In the genomic region with DNA sequence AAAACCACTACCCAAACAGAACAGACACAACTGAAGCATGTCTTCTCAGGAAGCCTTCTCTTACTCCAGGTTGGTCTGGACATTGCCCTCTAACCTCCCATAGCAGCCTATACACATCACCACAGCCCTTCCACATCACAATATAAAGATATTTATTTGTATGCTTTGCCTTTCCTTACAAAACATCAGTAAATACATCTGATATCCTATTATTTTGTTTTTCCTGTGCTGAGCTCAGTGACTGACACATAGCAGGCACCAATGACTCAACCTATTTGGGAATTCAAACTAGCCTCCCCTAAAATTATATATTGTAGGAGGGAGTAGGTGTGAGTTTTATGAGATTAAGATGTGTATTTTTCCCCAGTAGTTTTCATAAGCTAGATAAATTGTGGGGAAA, we compare ENCODE assay signal across 25 cellular contexts. TPM values are rescaled to one million over a fixed set of nuclear protein-coding genes. Genes with fewer than 3 reads are reported as not detected.
DNase-seq lines count a peak whose midpoint lies in the region; ATAC-seq and TF ChIP-seq lines count a peak whose summit lies in the region.
"Had no signal": no experiment of that assay in that cellular context is flagged by ENCODE, and none has a peak within 500 bp of the region (broad histone marks: within the 10 kb centered on the region; RNA-seq: fewer than 3 reads in every experiment).

No MANE protein-coding gene starts in this region.

- H3K27ac ChIP-seq in IMR-90 (ENCODE audit: insufficient read depth, low read length) (no peak overlapping the region), caudate nucleus (ENCODE audit: low read depth, low read length) (peak overlapping the region; percentile 61), stomach smooth muscle (ENCODE audit: low read length) (peak overlapping the region; percentile 20)
- H3K27ac ChIP-seq: C4-2B, VCaP had no signal

- no peak overlapping the region for H2AK5ac ChIP-seq in IMR-90 (ENCODE audit: low read depth, low read length)

- H3K79me1 ChIP-seq in IMR-90 (ENCODE audit: low read depth in 1 of 2, low read length in 2 of 2): no peaks in the 10 kb centered on the region

- H3K9me1 ChIP-seq in IMR-90 (ENCODE audit: insufficient read depth, low read length): no peaks in the 10 kb centered on the region

- TF ChIP-seq POLR2A in IMR-90 (IDR thresholded peaks at IDR 0.05; ENCODE audit: low read depth, low read length): no peak

- no peak overlapping the region for H4K91ac ChIP-seq in IMR-90 (ENCODE audit: insufficient read depth, low read depth, low read length)

- no peaks in the 10 kb centered on the region for H3K36me3 ChIP-seq in IMR-90 (ENCODE audit: control insufficient read depth, insufficient read depth, low read length)
- H3K36me3 ChIP-seq in stomach smooth muscle (ENCODE audit: control insufficient read depth in 2 of 2, insufficient read depth in 2 of 2, low read length in 2 of 2): no peaks in the 10 kb centered on the region
- H3K36me3 ChIP-seq: MG63, Peyer's patch had no signal

- no peak overlapping the region for H2AK9ac ChIP-seq in IMR-90 (replicated peaks; ENCODE audit: low read depth, low read length, poor library complexity)

- H3K4me3 Mint-ChIP-seq in mesothelial cell of epicardium: no peak overlapping the region
- no peak overlapping the region for H3K4me3 Mint-ChIP-seq in activated T-helper 1 cell treated with anti-CD3 and anti-CD28 coated beads, Interleukin-12 subunit alpha, Interleukin-12 subunit beta, Interleukin-2, Interleukin-4 antibody, amounts not matched to agents 30 ng/mL and 10 ng/mL and 1 ng/mL, durations not matched to agents 14 hours and 24 hours and 36 hours
- H3K4me3 Mint-ChIP-seq: activated CD4-positive, alpha-beta T cell treated with anti-CD3 and anti-CD28 coated beads, Interleukin-2, amount 10 ng/mL, durations not matched to agents 7 days and 5 days; neural crest cell had no signal

- peak overlapping the region; percentile 92 for H3K27ac Mint-ChIP-seq in mesothelial cell of epicardium
- no peak overlapping the region for H3K27ac Mint-ChIP-seq in activated T-helper 1 cell treated with anti-CD3 and anti-CD28 coated beads, Interleukin-12 subunit alpha, Interleukin-12 subunit beta, Interleukin-2, Interleukin-4 antibody, amounts not matched to agents 30 ng/mL and 10 ng/mL and 1 ng/mL, durations not matched to agents 14 hours and 24 hours and 36 hours
- H3K27ac Mint-ChIP-seq: activated CD4-positive, alpha-beta T cell treated with anti-CD3 and anti-CD28 coated beads, Interleukin-2, amount 10 ng/mL, durations not matched to agents 7 days and 5 days; activated naive CD4-positive, alpha-beta T cell treated with anti-CD3 and anti-CD28 coated beads, Interleukin-2, amount 50 U/mL, for 72 hours had no signal

- no peak overlapping the region for H4K8ac ChIP-seq in IMR-90 (ENCODE audit: low read depth in 2 of 2, low read length in 2 of 2)

- H4K5ac ChIP-seq in IMR-90 (ENCODE audit: low read depth, low read length): no peak overlapping the region

- POLR2A ChIA-PET in IMR-90 (lab: Charles Lee; ENCODE audit: unreplicated experiment): interaction anchor here (0.5 kb wide), 1 partner anchor 339 kb away, joined by 8 read pairs; no protein-coding TSS in a partner anchor

- H3K18ac ChIP-seq in IMR-90 (ENCODE audit: low read depth, low read length): 0 out of 2 replicates have a peak overlapping the region, but pooled peaks have one; percentile 22

- H3K4me2 ChIP-seq in IMR-90 (ENCODE audit: low read depth, low read length): no peak overlapping the region
- H3K4me2 ChIP-seq: SK-N-SH had no signal

- H3K27me3 ChIP-seq in IMR-90 (ENCODE audit: control insufficient read depth, insufficient read depth, low read length) (no peaks in the 10 kb centered on the region), stomach smooth muscle (ENCODE audit: control insufficient read depth in 1 of 2, insufficient read depth in 2 of 2, low read length in 2 of 2) (no peaks in the 10 kb centered on the region)
- H3K27me3 ChIP-seq: MG63, Peyer's patch had no signal

- ATAC-seq in IMR-90 (ENCODE audit: low read depth) (no peak), GM21786 (IDR thresholded peaks at IDR 0.05; ENCODE audit: unreplicated experiment) (no peak)
- ATAC-seq: activated naive CD4-positive, alpha-beta T cell treated with anti-CD3 and anti-CD28 coated beads, Interleukin-2, amount 50 U/mL, for 72 hours; left colon; stimulated activated naive CD8-positive, alpha-beta T cell treated with anti-CD3 and anti-CD28 coated beads, Interleukin-15, Interleukin-2, amounts not matched to agents 100 U/mL and 50 U/mL, for 24 hours had no signal

- intact Hi-C loops in IMR-90 (cut with micrococcal nuclease): loop anchor here (5.0 kb wide), 1 partner anchor 45 kb away; no protein-coding TSS in a partner anchor
- intact Hi-C loops in activated T-helper 1 cell treated with anti-CD3 and anti-CD28 coated beads, Interleukin-12 subunit alpha, Interleukin-12 subunit beta, Interleukin-2, Interleukin-4 antibody, amounts not matched to agents 30 ng/mL and 10 ng/mL and 1 ng/mL, durations not matched to agents 14 hours and 24 hours and 36 hours (cut with micrococcal nuclease): no loop called here

- no peak overlapping the region for H3K4me3 ChIP-seq in IMR-90 (ENCODE audit: insufficient read depth, low read depth, low read length)
- no peak overlapping the region for H3K4me3 ChIP-seq in stomach smooth muscle (ENCODE audit: low read length in 2 of 2)
- H3K4me3 ChIP-seq: MG63, Peyer's patch had no signal

- H3K36me3 Mint-ChIP-seq in mesothelial cell of epicardium: no peaks in the 10 kb centered on the region
- no peaks in the 10 kb centered on the region for H3K36me3 Mint-ChIP-seq in activated T-helper 1 cell treated with anti-CD3 and anti-CD28 coated beads, Interleukin-12 subunit alpha, Interleukin-12 subunit beta, Interleukin-2, Interleukin-4 antibody, amounts not matched to agents 30 ng/mL and 10 ng/mL and 1 ng/mL, durations not matched to agents 14 hours and 24 hours and 36 hours (ENCODE audit: low read depth)
- H3K36me3 Mint-ChIP-seq: activated naive CD4-positive, alpha-beta T cell treated with anti-CD3 and anti-CD28 coated beads, Interleukin-2, amount 50 U/mL, for 72 hours had no signal

- no peak overlapping the region for H2BK120ac ChIP-seq in IMR-90 (ENCODE audit: low read depth, low read length)

- no peak overlapping the region for H2BK5ac ChIP-seq in IMR-90 (ENCODE audit: low read depth, low read length, poor library complexity, severe bottlenecking)

- H3K4me1 Mint-ChIP-seq in mesothelial cell of epicardium: peaks cover 56% of the 10 kb centered on the region
- H3K4me1 Mint-ChIP-seq in activated T-helper 1 cell treated with anti-CD3 and anti-CD28 coated beads, Interleukin-12 subunit alpha, Interleukin-12 subunit beta, Interleukin-2, Interleukin-4 antibody, amounts not matched to agents 30 ng/mL and 10 ng/mL and 1 ng/mL, durations not matched to agents 14 hours and 24 hours and 36 hours (ENCODE audit: low read depth): no peaks in the 10 kb centered on the region
- H3K4me1 Mint-ChIP-seq: activated CD4-positive, alpha-beta T cell treated with anti-CD3 and anti-CD28 coated beads, Interleukin-2, amount 10 ng/mL, durations not matched to agents 7 days and 5 days; neural crest cell had no signal

- H3K9ac ChIP-seq in IMR-90 (ENCODE audit: low read depth, low read length) (no peak overlapping the region), stomach smooth muscle (ENCODE audit: low read length in 2 of 2) (no peak overlapping the region)
- H3K9ac ChIP-seq: SK-N-SH had no signal

- no peak overlapping the region for H2BK15ac ChIP-seq in IMR-90 (ENCODE audit: low read depth, low read length)

- H3K27me3 Mint-ChIP-seq in mesothelial cell of epicardium (ENCODE audit: low read depth): no peaks in the 10 kb centered on the region
- peaks cover 4% of the 10 kb centered on the region for H3K27me3 Mint-ChIP-seq in activated T-helper 1 cell treated with anti-CD3 and anti-CD28 coated beads, Interleukin-12 subunit alpha, Interleukin-12 subunit beta, Interleukin-2, Interleukin-4 antibody, amounts not matched to agents 30 ng/mL and 10 ng/mL and 1 ng/mL, durations not matched to agents 14 hours and 24 hours and 36 hours (ENCODE audit: insufficient read depth)
- H3K27me3 Mint-ChIP-seq: activated CD4-positive, alpha-beta T cell treated with anti-CD3 and anti-CD28 coated beads, Interleukin-2, amount 10 ng/mL, durations not matched to agents 7 days and 5 days had no signal

- no TSS peak for BruUV-seq in IMR-90 (replicated peaks; lab: Mats Ljungman, UMichigan)

- H3K23ac ChIP-seq in IMR-90 (ENCODE audit: low read depth, low read length): no peak overlapping the region

- no peak overlapping the region for H3K56ac ChIP-seq in IMR-90 (ENCODE audit: extremely low read depth, insufficient read depth, low read length)

- TF ChIP-seq CTCF in IMR-90 (conservative IDR thresholded peaks at IDR 0.05; ENCODE audit: low read depth, low read length) (no peak), mesothelial cell of epicardium (IDR thresholded peaks at IDR 0.05; ENCODE audit: unreplicated experiment) (no peak)

- dilution Hi-C loops in IMR-90 (cut with HindIII; ENCODE audit: low sequenced_read_pairs, unreplicated experiment): no loop called here

- H3K9me3 Mint-ChIP-seq in mesothelial cell of epicardium: no peaks in the 10 kb centered on the region
- no peaks in the 10 kb centered on the region for H3K9me3 Mint-ChIP-seq in activated T-helper 1 cell treated with anti-CD3 and anti-CD28 coated beads, Interleukin-12 subunit alpha, Interleukin-12 subunit beta, Interleukin-2, Interleukin-4 antibody, amounts not matched to agents 30 ng/mL and 10 ng/mL and 1 ng/mL, durations not matched to agents 14 hours and 24 hours and 36 hours
- H3K9me3 Mint-ChIP-seq: activated CD4-positive, alpha-beta T cell treated with anti-CD3 and anti-CD28 coated beads, Interleukin-2, amount 10 ng/mL, durations not matched to agents 7 days and 5 days; activated naive CD4-positive, alpha-beta T cell treated with anti-CD3 and anti-CD28 coated beads, Interleukin-2, amount 50 U/mL, for 72 hours; neural crest cell had no signal

- no peak overlapping the region for H2BK20ac ChIP-seq in IMR-90 (ENCODE audit: low read depth, low read length)

- no peak overlapping the region for H3K14ac ChIP-seq in IMR-90 (replicated peaks; ENCODE audit: low read depth, low read length)

- CTCF ChIA-PET in IMR-90 (lab: Yijun Ruan, JAX): no interaction called here

- in situ Hi-C loops in IMR-90 (cut with MboI; ENCODE audit: low sequenced_read_pairs): no loop called here

- H4K20me1 ChIP-seq in IMR-90 (ENCODE audit: insufficient read depth, low read length): no peaks in the 10 kb centered on the region

- H3K4me1 ChIP-seq in IMR-90 (ENCODE audit: control insufficient read depth, insufficient read depth, low read length): peaks cover 6% of the 10 kb centered on the region
- peaks cover 15% of the 10 kb centered on the region for H3K4me1 ChIP-seq in stomach smooth muscle (ENCODE audit: control insufficient read depth, insufficient read depth, low read length)

- TF ChIP-seq RAD21 in IMR-90 (IDR thresholded peaks at IDR 0.05; ENCODE audit: low read length): no peak

- H3K9me3 ChIP-seq in IMR-90 (ENCODE audit: control insufficient read depth, insufficient read depth, low read length): no peaks in the 10 kb centered on the region
- H3K9me3 ChIP-seq in stomach smooth muscle (ENCODE audit: control insufficient read depth in 2 of 2, low read length in 2 of 2): no peaks in the 10 kb centered on the region
- H3K9me3 ChIP-seq: MG63, Peyer's patch, SK-N-SH had no signal

- DNase-seq in IMR-90: no peak
- no peak for DNase-seq in caudate nucleus (lab: John Stamatoyannopoulos, UW)
- DNase-seq in mesothelial cell of epicardium (ENCODE audit: low spot score in 2 of 2, unreplicated experiment in 2 of 2): no peak
- DNase-seq in activated gamma-delta T cell treated with Interleukin-2 at 50 U/mL for 16 hours: no peak
- DNase-seq in AG08396 (ENCODE audit: low spot score): no peak
- DNase-seq in activated T-helper 1 cell treated with anti-CD3 and anti-CD28 coated beads, Interleukin-12 subunit alpha, Interleukin-12 subunit beta, Interleukin-2, Interleukin-4 antibody, amounts not matched to agents 30 ng/mL and 10 ng/mL and 1 ng/mL, durations not matched to agents 14 hours and 24 hours and 36 hours (ENCODE audit: low spot score): no peak
- DNase-seq: activated CD4-positive, alpha-beta T cell treated with anti-CD3 and anti-CD28 coated beads, Interleukin-2, amount 10 ng/mL, durations not matched to agents 7 days and 5 days; cortex of kidney; HCEC 1CT; left colon; MG63; NCI-H1417; NCI-H2107; NK-92 treated with Interleukin-12 subunit alpha and Interleukin-12 subunit beta, amount 100 ng/mL, for 24 hours; Peyer's patch; SK-N-SH; stimulated activated CD4-positive, alpha-beta T cell treated with anti-CD3 and anti-CD28 coated beads, Interleukin-12 subunit alpha, Interleukin-12 subunit beta, amount 100 ng/mL, for 4 hours; stimulated activated CD4-positive, alpha-beta T cell treated with anti-CD3 and anti-CD28 coated beads, Interleukin-4, amount 100 ng/mL, for 4 hours; stimulated activated naive CD8-positive, alpha-beta T cell treated with anti-CD3 and anti-CD28 coated beads, Interleukin-15, Interleukin-2, amounts not matched to agents 100 U/mL and 50 U/mL, for 24 hours had no signal

- no peak overlapping the region for H2AFZ ChIP-seq in IMR-90 (replicated peaks; ENCODE audit: low read length, poor library complexity)

- no peak overlapping the region for H3K4ac ChIP-seq in IMR-90 (ENCODE audit: low read depth, low read length)

RNA-seq across cellular contexts. Expression of gene SLC40A1, which starts 28.8 kb away (rescaled TPM):
- 3.9 and 5.0 TPM in 2 replicates for total RNA-seq in IMR-90 (2012; rRNA removed)
- 1.3 and 1.5 TPM in 2 replicates for polyA plus RNA-seq in IMR-90 (2012; rRNA removed)
- polyA plus RNA-seq in IMR-90 (2012; cell fraction: cytosol; rRNA removed): 1.0 and 1.5 TPM in 2 replicates
- 0.25 and 1.4 TPM in 2 replicates for polyA plus RNA-seq in IMR-90 (2012; cell fraction: nucleus; rRNA removed; ENCODE audit: low replicate concordance)
- 152 to 156 TPM (median 154 TPM) in 3 replicates for total RNA-seq in mesothelial cell of epicardium
- 0.86 and 1.2 TPM in 2 replicates for total RNA-seq in activated T-helper 1 cell treated with anti-CD3 and anti-CD28 coated beads, Interleukin-12 subunit alpha, Interleukin-12 subunit beta, Interleukin-2, Interleukin-4 antibody, amounts not matched to agents 30 ng/mL and 10 ng/mL and 1 ng/mL, durations not matched to agents 14 hours and 24 hours and 36 hours

Comparison
In these comparisons a context has a peak if more than half of its experiments do, and no peak if none do; other contexts are left out.
1. RNA of gene SLC40A1, which starts 28.8 kb away (total RNA-seq): 152 to 156 TPM in mesothelial cell of epicardium; 3.9 to 5.0 TPM in IMR-90 and 0.86 to 1.2 TPM in activated T-helper 1 cell treated with anti-CD3 and anti-CD28 coated beads, Interleukin-12 subunit alpha, Interleukin-12 subunit beta, Interleukin-2, Interleukin-4 antibody, amounts not matched to agents 30 ng/mL and 10 ng/mL and 1 ng/mL, durations not matched to agents 14 hours and 24 hours and 36 hours; every median in the first group is over 10 times any median in the second.